27 cellular contexts compared by ENCODE assay signal in the genomic region with DNA sequence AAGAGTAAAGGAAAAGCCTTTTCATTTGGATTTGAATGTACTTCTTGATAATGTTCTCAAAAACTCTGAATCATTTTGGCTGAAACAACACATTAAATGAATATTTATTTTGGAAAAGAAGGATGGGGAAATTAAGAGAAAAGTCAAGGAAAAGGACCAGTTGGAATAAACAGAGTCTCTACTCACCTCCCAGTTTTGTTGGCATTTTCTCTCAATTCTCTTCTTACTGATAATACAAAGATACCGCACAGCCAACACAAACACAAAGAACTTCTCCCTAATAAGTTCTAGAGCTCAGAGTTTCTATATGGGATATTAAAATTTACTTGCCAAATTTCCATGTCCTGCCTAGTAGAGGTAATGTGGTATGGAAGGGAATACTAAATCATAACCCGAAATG.
"Had no signal": no experiment of that assay in that cellular context is flagged by ENCODE, and none has a peak within 500 bp of the region (broad histone marks: within the 10 kb centered on the region; RNA-seq: fewer than 3 reads in every experiment).

No MANE protein-coding gene starts in this region.

- FAIRE-seq: urothelium cell line had no signal

- ATAC-seq: stimulated activated effector memory CD8-positive, alpha-beta T cell treated with anti-CD3 and anti-CD28 coated beads, Interleukin-12 subunit alpha, Interleukin-12 subunit beta, amount 100 ng/mL, for 72 hours; stimulated activated memory B cell treated with anti-CD40 and anti-IgM and Interleukin-4, amounts not matched to agents 10 μg/mL and 1 μg/mL and 100 μg/mL, for 72 hours; stimulated activated naive B cell treated with anti-CD40 and anti-IgM and Interleukin-4, amounts not matched to agents 10 μg/mL and 1 μg/mL and 100 μg/mL, for 72 hours; stimulated activated naive CD8-positive, alpha-beta T cell treated with anti-CD3 and anti-CD28 coated beads, Interleukin-15, amount 100 ng/mL, for 72 hours; stimulated activated naive CD8-positive, alpha-beta T cell treated with anti-CD3 and anti-CD28 coated beads, Interleukin-15, Interleukin-2, amounts not matched to agents 100 U/mL and 50 U/mL, for 24 hours; upper lobe of right lung had no signal

- DNase-seq: stimulated activated CD4-positive, alpha-beta T cell treated with anti-CD3 and anti-CD28 coated beads, Interleukin-2, amount 100 ng/mL, for 48 hours; stimulated activated CD4-positive, alpha-beta T cell treated with anti-CD3 and anti-CD28 coated beads, Interleukin-4, amount 100 ng/mL, for 1 hour; stimulated activated CD4-positive, alpha-beta T cell treated with anti-CD3 and anti-CD28 coated beads, Interleukin-4, amount 100 ng/mL, for 24 hours; stimulated activated CD4-positive, alpha-beta T cell treated with anti-CD3 and anti-CD28 coated beads, Interleukin-4, amount 100 ng/mL, for 4 hours; stimulated activated CD8-positive, alpha-beta memory T cell treated with anti-CD3 and anti-CD28 coated beads, Interleukin-4, amount 100 ng/mL, for 48 hours; stimulated activated naive B cell treated with anti-CD40 and anti-IgM and Interleukin-4, amounts not matched to agents 10 μg/mL and 1 μg/mL and 100 μg/mL, for 72 hours; stimulated activated naive CD4-positive, alpha-beta T cell; stimulated activated naive CD4-positive, alpha-beta T cell treated with Interleukin-2 at 50 U/mL for 16 hours; stimulated activated naive CD8-positive, alpha-beta T cell treated with anti-CD3 and anti-CD28 coated beads, Interleukin-15, amount 100 ng/mL, for 72 hours; stimulated activated naive CD8-positive, alpha-beta T cell treated with anti-CD3 and anti-CD28 coated beads, Interleukin-15, Interleukin-2, amounts not matched to agents 100 U/mL and 50 U/mL, for 24 hours; stomach; substantia nigra; testis; thyroid gland; tibial artery; transverse colon; trophoblast cell; upper lobe of left lung; upper lobe of right lung; uterus had no signal

- H3K4me3 ChIP-seq: stomach, suprapubic skin, testis, thoracic aorta, thyroid gland, tibial artery, tibial nerve, transverse colon, upper lobe of left lung, upper lobe of right lung, uterus, vagina had no signal
